In genomic region chr4:184705692-184706091, GRCh38 we compare ENCODE assay signal across 23 cellular contexts. TPM values are rescaled to one million over a fixed set of nuclear protein-coding genes. Genes with fewer than 3 reads are reported as not detected.
DNase-seq lines count a peak whose midpoint lies in the region; ATAC-seq and FAIRE-seq lines count a peak whose summit lies in the region.
"Had no signal": no experiment of that assay in that cellular context is flagged by ENCODE, and none has a peak within 500 bp of the region (broad histone marks: within the 10 kb centered on the region; RNA-seq: fewer than 3 reads in every experiment).

No MANE protein-coding gene starts in this region.

- H2BK120ac ChIP-seq in trophoblast cell (ENCODE audit: insufficient read depth, low read length, poor library complexity): no peak overlapping the region

- no peaks in the 10 kb centered on the region for H3K27me3 ChIP-seq in CD4-positive, alpha-beta memory T cell (ENCODE audit: insufficient read depth, low read length)
- H3K27me3 ChIP-seq in trophoblast cell (ENCODE audit: insufficient read depth, low read length): no peaks in the 10 kb centered on the region

- H3K9me3 ChIP-seq in CD4-positive, alpha-beta memory T cell (ENCODE audit: control insufficient read depth in 1 of 2, low read length in 2 of 2): no peaks in the 10 kb centered on the region
- H3K9me3 ChIP-seq in trophoblast cell (ENCODE audit: insufficient read depth, low read depth, low read length): no peaks in the 10 kb centered on the region

- no peak overlapping the region for H3K4me2 ChIP-seq in trophoblast cell (ENCODE audit: low read length)

- peak overlapping the region in 7 of 8 donors; percentile 2 to 63 (median 35) for H3K4me3 Mint-ChIP-seq in CD4-positive, alpha-beta memory T cell
- no peak overlapping the region for H3K4me3 Mint-ChIP-seq in activated CD8-positive, alpha-beta T cell treated with anti-CD3 and anti-CD28 coated beads, Interleukin-2, amount 10 ng/mL, durations not matched to agents 7 days and 5 days
- H3K4me3 Mint-ChIP-seq: T-cell had no signal

- no peak overlapping the region for H3K9ac ChIP-seq in trophoblast cell (ENCODE audit: low read length)

- no peak overlapping the region for H2AK5ac ChIP-seq in trophoblast cell (ENCODE audit: low read length)

- H3K36me3 ChIP-seq in CD4-positive, alpha-beta memory T cell (ENCODE audit: insufficient read depth, low read length): no peaks in the 10 kb centered on the region
- H3K36me3 ChIP-seq in trophoblast cell (ENCODE audit: control insufficient read depth in 1 of 2, insufficient read depth in 2 of 2, low read length in 2 of 2): peaks cover 9 to 13% of the 10 kb centered on the region in 2 experiments

- H3K27ac Mint-ChIP-seq in CD4-positive, alpha-beta memory T cell: peak overlapping the region in 2 of 7 donors; percentile 1 to 65
- H3K27ac Mint-ChIP-seq in activated CD8-positive, alpha-beta T cell treated with anti-CD3 and anti-CD28 coated beads, Interleukin-2, amount 10 ng/mL, durations not matched to agents 7 days and 5 days: peak overlapping the region; percentile 15
- H3K27ac Mint-ChIP-seq: T-cell had no signal

- no peak overlapping the region for H2AFZ ChIP-seq in trophoblast cell (ENCODE audit: insufficient read depth, low read length, poor library complexity)

- POLR2A ChIA-PET in CD4-positive, alpha-beta memory T cell (lab: Charles Lee; ENCODE audit: partially characterized antibody): no interaction called here
- POLR2A ChIA-PET in activated CD8-positive, alpha-beta T cell treated with anti-CD3 and anti-CD28 coated beads, Interleukin-2, amount 10 ng/mL, durations not matched to agents 7 days and 5 days (lab: Charles Lee): no interaction called here

- H4K91ac ChIP-seq in trophoblast cell (ENCODE audit: low read depth, low read length): no peak overlapping the region

- H3K4ac ChIP-seq in trophoblast cell (ENCODE audit: low read depth, low read length): no peak overlapping the region

- H3K9me3 Mint-ChIP-seq in CD4-positive, alpha-beta memory T cell: no peaks in the 10 kb centered on the region
- H3K9me3 Mint-ChIP-seq in activated CD8-positive, alpha-beta T cell treated with anti-CD3 and anti-CD28 coated beads, Interleukin-2, amount 10 ng/mL, durations not matched to agents 7 days and 5 days (ENCODE audit: insufficient read depth): no peaks in the 10 kb centered on the region
- H3K9me3 Mint-ChIP-seq: CD8-positive, alpha-beta memory T cell; T-cell had no signal

- H3K79me1 ChIP-seq in trophoblast cell (ENCODE audit: low read length): no peaks in the 10 kb centered on the region

- no peaks in the 10 kb centered on the region for H3K27me3 Mint-ChIP-seq in CD4-positive, alpha-beta memory T cell
- H3K27me3 Mint-ChIP-seq in activated CD8-positive, alpha-beta T cell treated with anti-CD3 and anti-CD28 coated beads, Interleukin-2, amount 10 ng/mL, durations not matched to agents 7 days and 5 days (ENCODE audit: low read depth): no peaks in the 10 kb centered on the region
- H3K27me3 Mint-ChIP-seq: CD8-positive, alpha-beta memory T cell; T-cell had no signal

- peaks cover 7% of the 10 kb centered on the region for H3K4me1 ChIP-seq in CD4-positive, alpha-beta memory T cell (ENCODE audit: insufficient read depth, low read length)
- no peaks in the 10 kb centered on the region for H3K4me1 ChIP-seq in trophoblast cell (ENCODE audit: control insufficient read depth in 1 of 2, insufficient read depth in 2 of 2, low read length in 2 of 2)

- intact Hi-C loops in CD4-positive, alpha-beta memory T cell (cut with micrococcal nuclease): no loop called here

- no peaks in the 10 kb centered on the region for H3K79me2 ChIP-seq in trophoblast cell (ENCODE audit: control insufficient read depth, insufficient read depth, low read length, poor library complexity)

- H3K27ac ChIP-seq in CD4-positive, alpha-beta memory T cell (ENCODE audit: low read depth, low read length): no peak overlapping the region
- no peak overlapping the region for H3K27ac ChIP-seq in trophoblast cell (ENCODE audit: low read depth, low read length)

- no peak overlapping the region for H2BK5ac ChIP-seq in trophoblast cell (ENCODE audit: low read depth, low read length, poor library complexity)

- H3K18ac ChIP-seq in trophoblast cell (ENCODE audit: low read length): no peak overlapping the region

- H4K8ac ChIP-seq in trophoblast cell (ENCODE audit: low read depth, low read length): no peak overlapping the region

- CTCF ChIA-PET in CD4-positive, alpha-beta memory T cell (lab: Charles Lee; ENCODE audit: partially characterized antibody): no interaction called here
- CTCF ChIA-PET in activated CD8-positive, alpha-beta T cell treated with anti-CD3 and anti-CD28 coated beads, Interleukin-2, amount 10 ng/mL, durations not matched to agents 7 days and 5 days (lab: Charles Lee): interaction anchor here (1.0 kb wide), 1 partner anchor 442 kb away, joined by 3 read pairs; no protein-coding TSS in a partner anchor

- peak in 3 of 5 donors; percentile 5 to 7 (median 6) for DNase-seq in CD4-positive, alpha-beta memory T cell
- DNase-seq in GM18507 (ENCODE audit: extremely low spot score, insufficient read length, low read depth): no peak
- DNase-seq in activated CD8-positive, alpha-beta T cell treated with anti-CD3 and anti-CD28 coated beads, Interleukin-2, amount 10 ng/mL, durations not matched to agents 7 days and 5 days: no peak
- no peak for DNase-seq in central memory CD4-positive, alpha-beta T cell
- DNase-seq in trophoblast cell: no peak
- no peak for DNase-seq in NCI-H1930 (lab: John Stamatoyannopoulos, UW)
- DNase-seq: activated gamma-delta T cell treated with Interleukin-2 at 50 U/mL for 16 hours; CD8-positive, alpha-beta memory T cell; cerebellar nuclear complex; DMS53; foreskin melanocyte; hypothalamus; kidney; NCI-H748 treated with DMSO at 0.1 percent for 48 hours; occipital lobe; PC-3; stimulated activated CD4-positive, alpha-beta T cell treated with anti-CD3 and anti-CD28 coated beads, Interleukin-4, amount 100 ng/mL, for 4 hours; T-cell had no signal

- no peak overlapping the region for H3K4me3 ChIP-seq in CD4-positive, alpha-beta memory T cell (ENCODE audit: low read length in 2 of 2)
- H3K4me3 ChIP-seq in trophoblast cell (ENCODE audit: low read depth, low read length): no peak overlapping the region
- H3K4me3 ChIP-seq: GM12878, lung had no signal

- H2BK12ac ChIP-seq in trophoblast cell (ENCODE audit: low read length): no peak overlapping the region

- H4K12ac ChIP-seq in trophoblast cell (ENCODE audit: low read depth, low read length): no peak overlapping the region

- peak; percentile 5 for FAIRE-seq in GM18507 (lab: Jason Lieb, UNC)
- FAIRE-seq: astrocyte, GM12878, kidney had no signal

- H3K14ac ChIP-seq in trophoblast cell (ENCODE audit: low read length): no peak overlapping the region

- 100% methylated on average over 1 of the region's 5 CpGs for WGBS in trophoblast cell (ENCODE audit: extremely low coverage, insufficient coverage, insufficient read length)

- H3K4me1 Mint-ChIP-seq in CD4-positive, alpha-beta memory T cell: peaks cover 7 to 13% (median 9%) of the 10 kb centered on the region in 4 donors
- peaks cover 18% of the 10 kb centered on the region for H3K4me1 Mint-ChIP-seq in activated CD8-positive, alpha-beta T cell treated with anti-CD3 and anti-CD28 coated beads, Interleukin-2, amount 10 ng/mL, durations not matched to agents 7 days and 5 days (ENCODE audit: low read depth)

- H3K36me3 Mint-ChIP-seq in CD4-positive, alpha-beta memory T cell: peaks cover 0 to 10% of the 10 kb centered on the region in 2 donors
- H3K36me3 Mint-ChIP-seq in activated CD8-positive, alpha-beta T cell treated with anti-CD3 and anti-CD28 coated beads, Interleukin-2, amount 10 ng/mL, durations not matched to agents 7 days and 5 days (ENCODE audit: low read depth): peaks cover 71% of the 10 kb centered on the region

- H3K23ac ChIP-seq in trophoblast cell (ENCODE audit: low read length): no peak overlapping the region

- ATAC-seq in HG03521 (IDR thresholded peaks at IDR 0.05; ENCODE audit: unreplicated experiment): peak; percentile 53
- ATAC-seq in activated CD8-positive, alpha-beta T cell treated with anti-CD3 and anti-CD28 coated beads, Interleukin-2, amount 10 ng/mL, durations not matched to agents 7 days and 5 days: no peak
- ATAC-seq in GM18517 (IDR thresholded peaks at IDR 0.05; ENCODE audit: unreplicated experiment): no peak
- ATAC-seq: GM12878, PC-3, T-cell had no signal

RNA-seq across cellular contexts. Expression of gene CENPU, which starts 28.2 kb away (rescaled TPM):
- total RNA-seq in CD4-positive, alpha-beta memory T cell: 1 to 10 TPM; 2.1 to 2.2 TPM
- 1 to 10 TPM; 4.2 to 4.6 TPM for polyA plus RNA-seq in CD4-positive, alpha-beta memory T cell
- 10 to 100 TPM; 58.7 to 59.1 TPM for total RNA-seq in activated CD8-positive, alpha-beta T cell treated with anti-CD3 and anti-CD28 coated beads, Interleukin-2, amount 10 ng/mL, durations not matched to agents 7 days and 5 days
- polyA plus RNA-seq in trophoblast cell (2013): 29.0 and 31.5 TPM in 2 replicates

RNA-seq across cellular contexts. Expression of gene PRIMPOL, which starts 56.2 kb away (rescaled TPM):
- total RNA-seq in CD4-positive, alpha-beta memory T cell: 10 to 100 TPM; 20.2 to 23.2 TPM
- 10 to 100 TPM; 14.0 to 21.5 TPM for polyA plus RNA-seq in CD4-positive, alpha-beta memory T cell
- 10 to 100 TPM; 24.9 to 26.9 TPM for total RNA-seq in activated CD8-positive, alpha-beta T cell treated with anti-CD3 and anti-CD28 coated beads, Interleukin-2, amount 10 ng/mL, durations not matched to agents 7 days and 5 days
- polyA plus RNA-seq in trophoblast cell (2013): 6.9 and 7.4 TPM in 2 replicates

RNA-seq across cellular contexts. Expression of gene CASP3, which starts 56.4 kb away (rescaled TPM):
- 10 to 100 TPM; 17.9 to 24.9 TPM for total RNA-seq in CD4-positive, alpha-beta memory T cell
- polyA plus RNA-seq in CD4-positive, alpha-beta memory T cell: 1 to 10 TPM; 4.1 to 7.3 TPM
- total RNA-seq in activated CD8-positive, alpha-beta T cell treated with anti-CD3 and anti-CD28 coated beads, Interleukin-2, amount 10 ng/mL, durations not matched to agents 7 days and 5 days: 10 to 100 TPM; 71.7 to 78.0 TPM
- 17.1 and 17.5 TPM in 2 replicates for polyA plus RNA-seq in trophoblast cell (2013)

Comparison
In these comparisons a context has a peak if more than half of its experiments do, and no peak if none do; other contexts are left out.
1. DNase-seq: peak in CD4-positive, alpha-beta memory T cell (3 of 5); none in GM18507 (single experiment), activated CD8-positive, alpha-beta T cell treated with anti-CD3 and anti-CD28 coated beads, Interleukin-2, amount 10 ng/mL, durations not matched to agents 7 days and 5 days (single experiment), central memory CD4-positive, alpha-beta T cell (single experiment), trophoblast cell (0 of 2) and NCI-H1930 (0 of 2).
2. RNA of gene CENPU, which starts 28.2 kb away (total RNA-seq): 58.7 to 59.1 TPM in activated CD8-positive, alpha-beta T cell treated with anti-CD3 and anti-CD28 coated beads, Interleukin-2, amount 10 ng/mL, durations not matched to agents 7 days and 5 days; 2.1 to 2.2 TPM in CD4-positive, alpha-beta memory T cell; every median in the first group is over 10 times any median in the second.